1 cellular context compared by ENCODE assay signal in the genomic region with DNA sequence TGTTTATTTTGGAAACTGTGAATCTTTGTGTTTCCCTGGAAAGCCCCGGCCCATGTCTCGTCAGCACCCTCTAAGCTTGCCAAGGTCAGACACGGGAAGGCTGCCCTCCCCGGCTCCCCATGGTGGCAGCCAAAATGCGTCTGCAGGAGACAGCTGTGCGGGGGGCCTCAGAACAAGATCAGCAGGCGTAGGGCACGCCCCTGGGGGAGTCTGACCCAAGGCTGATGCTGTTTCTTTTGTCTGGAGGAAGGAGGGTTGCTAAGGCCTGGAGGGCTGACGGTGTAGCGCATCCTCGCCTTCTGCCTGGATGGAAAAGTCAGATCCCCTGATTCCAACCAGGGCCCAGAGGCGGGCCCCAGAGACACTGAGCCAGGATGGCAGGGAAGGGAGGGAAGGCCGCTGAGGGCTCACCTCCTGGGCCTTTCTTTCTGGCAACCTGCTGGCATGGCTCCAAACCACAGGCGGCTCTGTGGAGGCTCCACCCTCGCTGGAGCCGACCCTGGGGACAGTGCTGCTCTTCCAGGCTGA.
TF ChIP-seq lines count a peak whose summit lies in the region.

No MANE protein-coding gene starts in this region.

TF ChIP-seq in A549, 52 proteins besides CTCF, POLR2A, EP300 and RAD21 (continued from another document):
- TF ChIP-seq, protein P1, sequence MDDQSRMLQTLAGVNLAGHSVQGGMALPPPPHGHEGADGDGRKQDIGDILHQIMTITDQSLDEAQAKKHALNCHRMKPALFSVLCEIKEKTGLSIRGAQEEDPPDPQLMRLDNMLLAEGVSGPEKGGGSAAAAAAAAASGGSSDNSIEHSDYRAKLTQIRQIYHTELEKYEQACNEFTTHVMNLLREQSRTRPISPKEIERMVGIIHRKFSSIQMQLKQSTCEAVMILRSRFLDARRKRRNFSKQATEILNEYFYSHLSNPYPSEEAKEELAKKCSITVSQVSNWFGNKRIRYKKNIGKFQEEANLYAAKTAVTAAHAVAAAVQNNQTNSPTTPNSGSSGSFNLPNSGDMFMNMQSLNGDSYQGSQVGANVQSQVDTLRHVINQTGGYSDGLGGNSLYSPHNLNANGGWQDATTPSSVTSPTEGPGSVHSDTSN (IDR thresholded peaks at IDR 0.05): no peak
- TF ChIP-seq, protein P2, sequence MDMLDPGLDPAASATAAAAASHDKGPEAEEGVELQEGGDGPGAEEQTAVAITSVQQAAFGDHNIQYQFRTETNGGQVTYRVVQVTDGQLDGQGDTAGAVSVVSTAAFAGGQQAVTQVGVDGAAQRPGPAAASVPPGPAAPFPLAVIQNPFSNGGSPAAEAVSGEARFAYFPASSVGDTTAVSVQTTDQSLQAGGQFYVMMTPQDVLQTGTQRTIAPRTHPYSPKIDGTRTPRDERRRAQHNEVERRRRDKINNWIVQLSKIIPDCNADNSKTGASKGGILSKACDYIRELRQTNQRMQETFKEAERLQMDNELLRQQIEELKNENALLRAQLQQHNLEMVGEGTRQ (IDR thresholded peaks at IDR 0.05): no peak
